Comparison of ENCODE assay signal across 23 cellular contexts in the genomic region with DNA sequence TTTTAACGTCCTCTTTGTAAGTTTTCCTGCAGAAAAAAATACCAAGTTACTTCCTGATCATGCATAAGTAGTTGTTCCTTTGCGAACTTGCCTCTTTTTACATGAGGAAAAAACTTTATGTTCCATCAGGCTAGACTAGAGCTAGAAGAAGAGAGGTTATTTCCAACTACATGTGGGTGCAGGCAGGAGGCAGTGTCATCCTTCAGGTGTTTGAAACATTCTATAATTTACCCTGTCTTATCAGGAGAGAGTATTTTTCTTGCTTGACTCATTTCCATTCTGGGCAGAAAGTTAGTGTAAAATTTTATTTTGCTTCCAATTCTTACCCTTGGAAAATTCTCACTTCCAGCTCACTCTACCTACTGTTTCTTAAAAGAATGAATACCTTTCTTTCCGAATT. TPM values are rescaled to one million over a fixed set of nuclear protein-coding genes. Genes with fewer than 3 reads are reported as not detected.
DNase-seq lines count a peak whose midpoint lies in the region; ATAC-seq, FAIRE-seq and TF ChIP-seq lines count a peak whose summit lies in the region.
"Had no signal": no experiment of that assay in that cellular context is flagged by ENCODE, and none has a peak within 500 bp of the region (broad histone marks: within the 10 kb centered on the region; RNA-seq: fewer than 3 reads in every experiment).

No MANE protein-coding gene starts in this region.

- TF ChIP-seq POLR2A in GM12878 (IDR thresholded peaks at IDR 0.05; ENCODE audit: low read depth, low read length) = no peak
- TF ChIP-seq POLR2A in right lobe of liver (IDR thresholded peaks at IDR 0.05) = no peak

- H3F3A ChIP-seq in GM23338 (replicated peaks; ENCODE audit: low read depth) (no peaks in the 10 kb centered on the region), MM.1S (ENCODE audit: insufficient read depth, low read length) (no peaks in the 10 kb centered on the region)

- H3K9me3 Mint-ChIP-seq in GM23338 (no peaks in the 10 kb centered on the region), osteocyte (ENCODE audit: unreplicated experiment) (peaks cover 5% of the 10 kb centered on the region)

- no peak overlapping the region for H4K91ac ChIP-seq in mesenchymal stem cell (ENCODE audit: low read length)

- H3K79me2 ChIP-seq in GM23338 (replicated peaks; ENCODE audit: insufficient read depth) = no peaks in the 10 kb centered on the region
- no peaks in the 10 kb centered on the region for H3K79me2 ChIP-seq in MM.1S (ENCODE audit: low read length)
- H3K79me2 ChIP-seq in GM12878 (ENCODE audit: control insufficient read depth, insufficient read depth, low read length) = no peaks in the 10 kb centered on the region

- H2BK120ac ChIP-seq in mesenchymal stem cell (ENCODE audit: low read depth, low read length) = no peak overlapping the region

- DNase-seq in GM23338 (ENCODE audit: low spot score) (peak; percentile 24), MM.1S (no peak), GM12878 (ENCODE audit: low read depth, low spot score) (no peak), mesenchymal stem cell (no peak), osteocyte (ENCODE audit: extremely low spot score, unreplicated experiment) (no peak), right atrium auricular region (ENCODE audit: low spot score) (no peak), right lobe of liver (no peak)
- DNase-seq: activated CD4-positive, alpha-beta T cell treated with anti-CD3 and anti-CD28 coated beads, Interleukin-2, amount 10 ng/mL, durations not matched to agents 7 days and 5 days; activated CD8-positive, alpha-beta memory T cell treated with anti-CD3 and anti-CD28 coated beads, Interleukin-2, amount 50 U/mL, for 48 hours; activated gamma-delta T cell treated with Interleukin-2 at 50 U/mL for 16 hours; CD8-positive, alpha-beta T cell; DMS79 treated with DMSO at 0.1 percent for 48 hours; dorsolateral prefrontal cortex; foreskin melanocyte; KBM-7; left cardiac atrium; natural killer cell; NCI-H2029 treated with DMSO at 0.1 percent for 48 hours; SHP77 treated with DMSO at 0.1 percent for 48 hours; stimulated activated naive CD4-positive, alpha-beta T cell treated with Interleukin-2 at 50 U/mL for 16 hours had no signal

- no peaks in the 10 kb centered on the region for H3K36me3 Mint-ChIP-seq in GM23338 (ENCODE audit: low read depth)
- no peaks in the 10 kb centered on the region for H3K36me3 Mint-ChIP-seq in osteocyte (ENCODE audit: unreplicated experiment)
- H3K36me3 Mint-ChIP-seq: CD8-positive, alpha-beta T cell had no signal

- H3K4me2 ChIP-seq in GM23338 (no peak overlapping the region), MM.1S (ENCODE audit: low read depth, low read length) (no peak overlapping the region), GM12878 (ENCODE audit: control insufficient read depth, insufficient read depth) (no peak overlapping the region), mesenchymal stem cell (ENCODE audit: low read length, poor library complexity, severe bottlenecking) (no peak overlapping the region)

- no peaks in the 10 kb centered on the region for H3K27me3 ChIP-seq in GM23338 (ENCODE audit: insufficient read depth)
- peaks cover 28% of the 10 kb centered on the region for H3K27me3 ChIP-seq in MM.1S (replicated peaks; ENCODE audit: insufficient read depth, low read length)
- no peaks in the 10 kb centered on the region; a peak in 1 of 4 replicates for H3K27me3 ChIP-seq in GM12878 (replicated peaks in 1 of 2; ENCODE audit: control insufficient read depth in 2 of 2, insufficient read depth in 2 of 2, low read length in 1 of 2)
- no peaks in the 10 kb centered on the region for H3K27me3 ChIP-seq in mesenchymal stem cell (ENCODE audit: control insufficient read depth in 1 of 2, insufficient read depth in 1 of 2, low read length in 2 of 2)
- no peaks in the 10 kb centered on the region for H3K27me3 ChIP-seq in right atrium auricular region
- no peaks in the 10 kb centered on the region for H3K27me3 ChIP-seq in right lobe of liver

- in situ Hi-C loops in GM12878 (cut with MboI) = no loop called here

- H3K27ac Mint-ChIP-seq in GM23338 (no peak overlapping the region; the same call in 1 of the 2 replicates), osteocyte (ENCODE audit: unreplicated experiment) (no peak overlapping the region)
- H3K27ac Mint-ChIP-seq: activated CD4-positive, alpha-beta T cell treated with anti-CD3 and anti-CD28 coated beads, Interleukin-2, amount 10 ng/mL, durations not matched to agents 7 days and 5 days; CD8-positive, alpha-beta T cell; natural killer cell had no signal

- H3K36me3 ChIP-seq in GM23338 (ENCODE audit: insufficient read depth) = no peaks in the 10 kb centered on the region
- H3K36me3 ChIP-seq in MM.1S (replicated peaks; ENCODE audit: insufficient read depth, low read length) = no peaks in the 10 kb centered on the region
- no peaks in the 10 kb centered on the region for H3K36me3 ChIP-seq in GM12878 (ENCODE audit: control insufficient read depth in 2 of 2, insufficient read depth in 2 of 2, low read length in 1 of 2)
- no peaks in the 10 kb centered on the region for H3K36me3 ChIP-seq in mesenchymal stem cell (ENCODE audit: control insufficient read depth in 1 of 2, insufficient read depth in 2 of 2, low read depth in 1 of 2, low read length in 2 of 2)
- no peaks in the 10 kb centered on the region for H3K36me3 ChIP-seq in right atrium auricular region
- H3K36me3 ChIP-seq in right lobe of liver = no peaks in the 10 kb centered on the region

- H3K9me3 ChIP-seq in MM.1S (replicated peaks; ENCODE audit: insufficient read depth, low read length) = no peaks in the 10 kb centered on the region
- no peaks in the 10 kb centered on the region for H3K9me3 ChIP-seq in GM12878 (replicated peaks; ENCODE audit: control insufficient read depth, insufficient read depth, low read length)
- H3K9me3 ChIP-seq in mesenchymal stem cell (ENCODE audit: control insufficient read depth, low read length) = no peaks in the 10 kb centered on the region
- no peaks in the 10 kb centered on the region for H3K9me3 ChIP-seq in right atrium auricular region
- H3K9me3 ChIP-seq in right lobe of liver = no peaks in the 10 kb centered on the region

- POLR2A ChIA-PET in GM12878 (lab: Charles Lee) = no interaction called here

- SMC1A ChIA-PET in GM12878 (lab: Charles Lee; ENCODE audit: uncharacterized antibody, unreplicated experiment) = interaction anchor here (1.1 kb wide), 1 partner anchor 73 kb away, joined by 5 read pairs; no protein-coding TSS in a partner anchor

- TF ChIP-seq RAD21 in GM12878 (IDR thresholded peaks at IDR 0.05; ENCODE audit: insufficient read depth, low read depth, low read length) = no peak

- no peaks in the 10 kb centered on the region for H3K4me1 ChIP-seq in GM23338 (ENCODE audit: insufficient read depth)
- no peaks in the 10 kb centered on the region for H3K4me1 ChIP-seq in MM.1S (ENCODE audit: low read length)
- no peaks in the 10 kb centered on the region for H3K4me1 ChIP-seq in GM12878 (ENCODE audit: control insufficient read depth, insufficient read depth, low read length)
- H3K4me1 ChIP-seq in mesenchymal stem cell (ENCODE audit: control insufficient read depth, insufficient read depth, low read depth, low read length) = no peaks in the 10 kb centered on the region
- no peaks in the 10 kb centered on the region for H3K4me1 ChIP-seq in right atrium auricular region
- no peaks in the 10 kb centered on the region for H3K4me1 ChIP-seq in right lobe of liver

- 16% methylated on average over 3 of the region's 3 CpGs for WGBS in GM12878 (ENCODE audit: insufficient coverage, insufficient replicate concordance, low lambda C conversion rate, missing lambda C conversion rate)
- WGBS in mesenchymal stem cell = 100% methylated on average over 1 of the region's 3 CpGs
- WGBS in right lobe of liver (ENCODE audit: insufficient coverage, low coverage, low lambda C conversion rate, missing lambda C conversion rate) = 25% methylated on average over 3 of the region's 3 CpGs

- H2BK5ac ChIP-seq in mesenchymal stem cell (ENCODE audit: low read depth, low read length, poor library complexity, severe bottlenecking) = no peak overlapping the region

- H3K4ac ChIP-seq in mesenchymal stem cell (ENCODE audit: low read depth in 1 of 2, low read length in 2 of 2) = no peak overlapping the region

- CTCF ChIA-PET in GM12878 (lab: Yijun Ruan, JAX) = interaction anchor here (1.4 kb wide), 1 partner anchor 23 kb away, joined by 5 read pairs; no protein-coding TSS in a partner anchor

- H4K20me1 ChIP-seq in GM23338 (replicated peaks; ENCODE audit: insufficient read depth) = no peaks in the 10 kb centered on the region
- no peaks in the 10 kb centered on the region for H4K20me1 ChIP-seq in MM.1S (ENCODE audit: insufficient read depth, low read length)
- no peaks in the 10 kb centered on the region for H4K20me1 ChIP-seq in GM12878 (ENCODE audit: control insufficient read depth, insufficient read depth)

- H3K4me1 Mint-ChIP-seq in GM23338 (peaks cover 4% of the 10 kb centered on the region; the same call in 2 of the 3 replicates), osteocyte (ENCODE audit: unreplicated experiment) (peaks cover 40% of the 10 kb centered on the region)
- H3K4me1 Mint-ChIP-seq: activated CD4-positive, alpha-beta T cell treated with anti-CD3 and anti-CD28 coated beads, Interleukin-2, amount 10 ng/mL, durations not matched to agents 7 days and 5 days; natural killer cell had no signal

- no TSS peak for BruUV-seq in GM12878 (replicated peaks; lab: Mats Ljungman, UMichigan)

- TF ChIP-seq CTCF in GM23338 (conservative IDR thresholded peaks at IDR 0.05; ENCODE audit: low read depth in 2 of 2) (peak; percentile 56 to 68), MM.1S (IDR thresholded peaks at IDR 0.05; ENCODE audit: low read length) (peak; percentile 21; the same call in 1 of the 2 replicates), GM12878 (IDR thresholded peaks at IDR 0.05 in 2 of 3, conservative IDR thresholded peaks at IDR 0.05 in 1 of 3; ENCODE audit: control insufficient read depth in 2 of 3, extremely low read depth in 1 of 3, insufficient read depth in 1 of 3, low read depth in 3 of 3, low read length in 3 of 3) (peak in 2 of 3 experiments; percentile 14 to 23; a peak in 2 of 6 replicates), osteocyte (IDR thresholded peaks at IDR 0.05) (no peak), right atrium auricular region (IDR thresholded peaks at IDR 0.05) (no peak), right lobe of liver (IDR thresholded peaks at IDR 0.05) (no peak)

- H2AK5ac ChIP-seq in mesenchymal stem cell (ENCODE audit: low read length, severe bottlenecking) = no peak overlapping the region

- no peaks in the 10 kb centered on the region for H3K79me1 ChIP-seq in mesenchymal stem cell (replicated peaks; ENCODE audit: low read length, poor library complexity, severe bottlenecking)

- H4K8ac ChIP-seq in mesenchymal stem cell (ENCODE audit: low read length) = no peak overlapping the region

- intact Hi-C loops in GM12878 (cut with micrococcal nuclease; ENCODE audit: unreplicated experiment) (no loop called here), right lobe of liver (cut with DNase I) (no loop called here)

- H3K23ac ChIP-seq in mesenchymal stem cell (ENCODE audit: low read length in 2 of 2) = no peak overlapping the region

- H3K4me3 ChIP-seq in GM23338 (no peak overlapping the region), MM.1S (ENCODE audit: low read length) (no peak overlapping the region), GM12878 (no peak overlapping the region), mesenchymal stem cell (ENCODE audit: insufficient read depth in 1 of 2, low read depth in 1 of 2, low read length in 2 of 2) (no peak overlapping the region), right atrium auricular region (no peak overlapping the region), right lobe of liver (no peak overlapping the region)
- H3K4me3 ChIP-seq: dorsolateral prefrontal cortex had no signal

- no peak overlapping the region for H3K18ac ChIP-seq in mesenchymal stem cell (ENCODE audit: low read depth in 1 of 2, low read length in 2 of 2)

- H2BK15ac ChIP-seq in mesenchymal stem cell (ENCODE audit: low read depth, poor library complexity, severe bottlenecking) = no peak overlapping the region

- RAD21 ChIA-PET in GM12878 (lab: Charles Lee; ENCODE audit: unreplicated experiment) = no interaction called here

- H3K4me3 Mint-ChIP-seq in GM23338 (no peak overlapping the region), osteocyte (ENCODE audit: unreplicated experiment) (no peak overlapping the region)
- H3K4me3 Mint-ChIP-seq: activated CD4-positive, alpha-beta T cell treated with anti-CD3 and anti-CD28 coated beads, Interleukin-2, amount 10 ng/mL, durations not matched to agents 7 days and 5 days; CD8-positive, alpha-beta T cell; natural killer cell had no signal

- H3K14ac ChIP-seq in mesenchymal stem cell (ENCODE audit: low read length in 2 of 2) = no peak overlapping the region

- no peaks in the 10 kb centered on the region for H3K27me3 Mint-ChIP-seq in GM23338 (ENCODE audit: insufficient read depth, low read depth, poor library complexity)
- no peaks in the 10 kb centered on the region for H3K27me3 Mint-ChIP-seq in osteocyte (ENCODE audit: unreplicated experiment)
- H3K27me3 Mint-ChIP-seq: activated CD4-positive, alpha-beta T cell treated with anti-CD3 and anti-CD28 coated beads, Interleukin-2, amount 10 ng/mL, durations not matched to agents 7 days and 5 days had no signal

- H2BK12ac ChIP-seq in mesenchymal stem cell (ENCODE audit: low read length in 2 of 2) = no peak overlapping the region

- TF ChIP-seq EP300 in GM12878 (IDR thresholded peaks at IDR 0.05; ENCODE audit: borderline replicate concordance in 1 of 2, control insufficient read depth in 1 of 2, low read depth in 2 of 2, low read length in 2 of 2) = no peak

- no peak for FAIRE-seq in GM12878 (lab: Jason Lieb, UNC)
- FAIRE-seq: H54 had no signal

- H3K9me2 ChIP-seq in GM23338 (ENCODE audit: insufficient read depth) = no peaks in the 10 kb centered on the region
- no peaks in the 10 kb centered on the region for H3K9me2 ChIP-seq in MM.1S (replicated peaks; ENCODE audit: insufficient read depth, low read length)

- ATAC-seq in GM23338 (peak; percentile 38; the same call in 2 of the 3 replicates), GM12878 (no peak), right lobe of liver (no peak)
- ATAC-seq: CD8-positive, alpha-beta T cell; left cardiac atrium; natural killer cell had no signal

- H3K9ac ChIP-seq in MM.1S (ENCODE audit: low read length) (no peak overlapping the region), GM12878 (ENCODE audit: control insufficient read depth, insufficient read depth, low read length) (no peak overlapping the region), mesenchymal stem cell (ENCODE audit: low read length) (no peak overlapping the region)

- no peak overlapping the region for H2AFZ ChIP-seq in GM23338
- H2AFZ ChIP-seq in MM.1S (ENCODE audit: low read length) = no peak overlapping the region
- no peak overlapping the region for H2AFZ ChIP-seq in GM12878 (ENCODE audit: control insufficient read depth, low read depth, low read length)
- H2AFZ ChIP-seq in mesenchymal stem cell (ENCODE audit: low read depth, low read length) = no peak overlapping the region

- H3K27ac ChIP-seq in GM23338 (ENCODE audit: low read depth) = no peak overlapping the region
- no peak overlapping the region for H3K27ac ChIP-seq in MM.1S (ENCODE audit: low read length)
- H3K27ac ChIP-seq in GM12878 (ENCODE audit: control insufficient read depth, insufficient read depth) = no peak overlapping the region
- peak overlapping the region; percentile 23 for H3K27ac ChIP-seq in mesenchymal stem cell (ENCODE audit: low read length, poor library complexity, severe bottlenecking)
- no peak overlapping the region for H3K27ac ChIP-seq in right atrium auricular region
- no peak overlapping the region for H3K27ac ChIP-seq in right lobe of liver
- H3K27ac ChIP-seq: dorsolateral prefrontal cortex, epithelial cell of prostate had no signal

RNA-seq across cellular contexts. Expression of gene EPHA7, which starts 28.5 kb away (rescaled TPM):
- total RNA-seq in GM23338 (2014; rRNA removed; shearing (Covaris generic)) = 7.3 TPM in 2 replicates
- polyA plus RNA-seq in GM23338 (2016; fragmentation: Nextera tagmentation; extraction: Ambion mirVana) (1.4 and 3.3 TPM in 2 replicates), GM12878 (2011; rRNA removed) (not detected in 2 replicates), GM12878 (2014; fragmentation: Illumina TruSeq; extraction: Trizol) (not detected in 2 replicates), GM12878 (2014; fragmentation: Nextera tagmentation; extraction: Ambion mirVana) (not detected), GM12878 (2014; rRNA removed) (not detected in 2 replicates), GM12878 (2016; fragmentation: Nextera tagmentation; extraction: Ambion mirVana) (not detected)
- not detected in 2 replicates for total RNA-seq in GM12878 (2013; cell fraction: nucleolus; rRNA removed)
- total RNA-seq in GM12878 (2014; rRNA removed) (not detected in 2 replicates), GM12878 (2014; rRNA removed; fragmentation: Illumina TruSeq; extraction: Trizol) (not detected in 2 replicates), GM12878 (2021) (not detected in 2 replicates), osteocyte (418 and 424 TPM in 2 replicates), right atrium auricular region (1 to 10 TPM; 8.4 to 8.8 TPM), right lobe of liver (under 1 TPM in 1 of 6 experiments, not detected in 5; 0.04 TPM)
- polyA plus RNA-seq in GM12878 (2011; ENCODE audit: low read depth) = not detected
- not detected in 2 replicates for polyA plus RNA-seq in GM12878 (2011; cell fraction: cytosol; rRNA removed)
- polyA plus RNA-seq in GM12878 (2011; cell fraction: nucleus; rRNA removed) = not detected in 2 replicates
- not detected in 2 replicates for polyA plus RNA-seq in GM12878 (2012)
- not detected in 2 replicates for polyA minus RNA-seq in GM12878 (2011; rRNA and poly(A)+ RNA removed)
- polyA minus RNA-seq in GM12878 (2011; cell fraction: cytosol; rRNA and poly(A)+ RNA removed) = not detected in 2 replicates
- polyA minus RNA-seq in GM12878 (2011; cell fraction: nucleus; rRNA and poly(A)+ RNA removed) = not detected in 2 replicates
- polyA plus RNA-seq in mesenchymal stem cell (2013, experiment 1 of 2) = 2.3 TPM
- polyA plus RNA-seq in mesenchymal stem cell (2013, experiment 2 of 2) = 2.2 TPM
- total RNA-seq: activated CD4-positive, alpha-beta T cell treated with anti-CD3 and anti-CD28 coated beads, Interleukin-2, amount 10 ng/mL, durations not matched to agents 7 days and 5 days; CD8-positive, alpha-beta T cell; natural killer cell; OCI-LY7 had no signal

Comparison
In these comparisons a context has a peak if more than half of its experiments do, and no peak if none do; other contexts are left out.
1. CTCF ChIP-seq: peak in GM23338 (2 of 2), MM.1S (single experiment) and GM12878 (2 of 3); none in osteocyte (single experiment), right atrium auricular region (0 of 2) and right lobe of liver (0 of 4).
2. RNA of gene EPHA7, which starts 28.5 kb away (total RNA-seq): 418 to 424 TPM in osteocyte; 8.4 to 8.8 TPM in right atrium auricular region, 7.3 TPM in GM23338, not detected in GM12878 and 0.04 TPM in right lobe of liver; every median in the first group is over 10 times any median in the second.